In the genomic region with DNA sequence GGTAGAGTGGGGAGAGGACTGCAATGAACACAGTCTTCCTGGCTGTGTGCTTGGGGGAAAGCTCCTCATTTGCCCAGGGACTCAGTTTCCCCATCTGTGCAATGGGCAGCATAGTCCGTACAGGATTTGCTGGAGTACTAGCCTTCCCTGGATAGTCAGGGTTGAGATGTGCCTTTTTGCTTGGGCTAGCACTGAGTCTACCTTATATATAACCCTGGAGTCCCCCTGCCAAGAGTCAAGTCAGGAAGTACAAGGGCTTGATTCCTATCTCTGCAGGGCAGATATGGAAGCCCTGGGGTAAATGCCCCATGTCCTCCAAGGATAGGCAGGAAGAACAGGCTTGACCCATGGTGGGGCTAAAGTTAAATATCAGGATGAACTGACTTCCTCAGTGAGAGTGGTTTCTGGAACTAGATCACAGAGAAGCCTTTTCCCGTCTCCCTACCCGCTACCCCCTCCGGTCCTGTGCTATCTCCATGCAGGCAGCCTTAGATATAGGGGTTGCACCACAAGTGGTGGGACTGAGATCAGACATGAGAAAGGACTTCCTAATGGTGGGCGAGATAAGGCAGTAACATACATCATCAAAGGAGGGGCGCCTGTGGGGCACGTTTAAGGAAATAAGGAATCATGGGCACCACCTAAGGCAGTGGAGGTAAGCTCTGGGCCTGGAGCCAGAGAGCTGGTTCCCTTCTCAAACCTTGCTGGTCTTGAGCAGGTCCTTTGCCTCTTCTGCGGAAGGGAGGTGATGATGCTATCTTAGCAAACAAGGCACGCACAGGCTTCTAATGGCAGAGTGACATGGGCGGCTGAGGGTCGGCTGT, we compare ENCODE assay signal across 1 cellular context.
TF ChIP-seq lines count a peak whose summit lies in the region.

No MANE protein-coding gene starts in this region.

TF ChIP-seq in K562, 482 proteins besides CTCF, POLR2A, EP300 and RAD21 (continued from another document and continues in another):
- TF ChIP-seq, protein P1, sequence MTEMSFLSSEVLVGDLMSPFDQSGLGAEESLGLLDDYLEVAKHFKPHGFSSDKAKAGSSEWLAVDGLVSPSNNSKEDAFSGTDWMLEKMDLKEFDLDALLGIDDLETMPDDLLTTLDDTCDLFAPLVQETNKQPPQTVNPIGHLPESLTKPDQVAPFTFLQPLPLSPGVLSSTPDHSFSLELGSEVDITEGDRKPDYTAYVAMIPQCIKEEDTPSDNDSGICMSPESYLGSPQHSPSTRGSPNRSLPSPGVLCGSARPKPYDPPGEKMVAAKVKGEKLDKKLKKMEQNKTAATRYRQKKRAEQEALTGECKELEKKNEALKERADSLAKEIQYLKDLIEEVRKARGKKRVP (CRISPR knock-in tag; IDR thresholded peaks at IDR 0.05) = peak; percentile 32; the same call in 1 of the 2 replicates
- peak; percentile 97 for TF ChIP-seq DPF2 (IDR thresholded peaks at IDR 0.05)
- TF ChIP-seq KDM4B (IDR thresholded peaks at IDR 0.05; ENCODE audit: borderline replicate concordance in 2 of 2, low read depth in 1 of 2) = peak in 1 of 2 experiments; percentile 48; a peak in 1 of 4 replicates
- 0 out of 2 replicates have a peak, but pooled peaks have one; percentile 9 for TF ChIP-seq MIER1 (IDR thresholded peaks at IDR 0.05; ENCODE audit: low read depth)
- TF ChIP-seq ZNF165 (CRISPR knock-in tag; IDR thresholded peaks at IDR 0.05; ENCODE audit: borderline replicate concordance) = peak; percentile 56; the same call in 1 of the 2 replicates
- no peak for TF ChIP-seq POLR2AphosphoS2 (IDR thresholded peaks at IDR 0.05; ENCODE audit: low read length)
- TF ChIP-seq MTA3 (IDR thresholded peaks at IDR 0.05; ENCODE audit: borderline replicate concordance) = peak; percentile 73
- TF ChIP-seq L3MBTL2 (IDR thresholded peaks at IDR 0.05) = peak; percentile 52; the same call in 1 of the 2 replicates
- peak; percentile 61; the same call in 1 of the 2 replicates for TF ChIP-seq EP400 (IDR thresholded peaks at IDR 0.05)
- peak; percentile 68 for TF ChIP-seq NEUROD1 (IDR thresholded peaks at IDR 0.05; ENCODE audit: borderline replicate concordance, low read depth, low read length, partially characterized antibody)
- peak; percentile 84 for TF ChIP-seq HDAC2 (IDR thresholded peaks at IDR 0.05)
- TF ChIP-seq ESRRA (IDR thresholded peaks at IDR 0.05; ENCODE audit: borderline replicate concordance, low read depth) = 0 out of 2 replicates have a peak, but pooled peaks have one; percentile 5
- peak; percentile 82 for TF ChIP-seq SPI1 (IDR thresholded peaks at IDR 0.05; ENCODE audit: borderline replicate concordance, low read depth, low read length)
- peak; percentile 66; the same call in 1 of the 2 replicates for TF ChIP-seq HNRNPL (IDR thresholded peaks at IDR 0.05; ENCODE audit: low read depth, low read length)
- TF ChIP-seq POLR2AphosphoS5 (IDR thresholded peaks at IDR 0.05; ENCODE audit: control insufficient read depth, insufficient read depth, low read depth, low read length) = peak; percentile 96
- TF ChIP-seq RCOR1 (IDR thresholded peaks at IDR 0.05; ENCODE audit: borderline replicate concordance in 1 of 2, low read depth in 2 of 2, low read length in 2 of 2) = peak; percentile 62 to 92; a peak in 3 of 4 replicates
- no peak for TF ChIP-seq ZNF143 (CRISPR knock-in tag; IDR thresholded peaks at IDR 0.05)
- TF ChIP-seq, protein P2, sequence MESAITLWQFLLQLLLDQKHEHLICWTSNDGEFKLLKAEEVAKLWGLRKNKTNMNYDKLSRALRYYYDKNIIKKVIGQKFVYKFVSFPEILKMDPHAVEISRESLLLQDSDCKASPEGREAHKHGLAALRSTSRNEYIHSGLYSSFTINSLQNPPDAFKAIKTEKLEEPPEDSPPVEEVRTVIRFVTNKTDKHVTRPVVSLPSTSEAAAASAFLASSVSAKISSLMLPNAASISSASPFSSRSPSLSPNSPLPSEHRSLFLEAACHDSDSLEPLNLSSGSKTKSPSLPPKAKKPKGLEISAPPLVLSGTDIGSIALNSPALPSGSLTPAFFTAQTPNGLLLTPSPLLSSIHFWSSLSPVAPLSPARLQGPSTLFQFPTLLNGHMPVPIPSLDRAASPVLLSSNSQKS (CRISPR knock-in tag; IDR thresholded peaks at IDR 0.05) = no peak
- no peak for TF ChIP-seq HCFC1 (IDR thresholded peaks at IDR 0.05; ENCODE audit: low read depth, low read length)
- TF ChIP-seq, protein P3, sequence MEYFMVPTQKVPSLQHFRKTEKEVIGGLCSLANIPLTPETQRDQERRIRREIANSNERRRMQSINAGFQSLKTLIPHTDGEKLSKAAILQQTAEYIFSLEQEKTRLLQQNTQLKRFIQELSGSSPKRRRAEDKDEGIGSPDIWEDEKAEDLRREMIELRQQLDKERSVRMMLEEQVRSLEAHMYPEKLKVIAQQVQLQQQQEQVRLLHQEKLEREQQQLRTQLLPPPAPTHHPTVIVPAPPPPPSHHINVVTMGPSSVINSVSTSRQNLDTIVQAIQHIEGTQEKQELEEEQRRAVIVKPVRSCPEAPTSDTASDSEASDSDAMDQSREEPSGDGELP (CRISPR knock-in tag; IDR thresholded peaks at IDR 0.05; ENCODE audit: borderline replicate concordance) = peak; percentile 43; the same call in 1 of the 2 replicates
- TF ChIP-seq ZNF444 (CRISPR knock-in tag; IDR thresholded peaks at IDR 0.05) = peak; percentile 49; the same call in 1 of the 2 replicates
- TF ChIP-seq, protein P4, sequence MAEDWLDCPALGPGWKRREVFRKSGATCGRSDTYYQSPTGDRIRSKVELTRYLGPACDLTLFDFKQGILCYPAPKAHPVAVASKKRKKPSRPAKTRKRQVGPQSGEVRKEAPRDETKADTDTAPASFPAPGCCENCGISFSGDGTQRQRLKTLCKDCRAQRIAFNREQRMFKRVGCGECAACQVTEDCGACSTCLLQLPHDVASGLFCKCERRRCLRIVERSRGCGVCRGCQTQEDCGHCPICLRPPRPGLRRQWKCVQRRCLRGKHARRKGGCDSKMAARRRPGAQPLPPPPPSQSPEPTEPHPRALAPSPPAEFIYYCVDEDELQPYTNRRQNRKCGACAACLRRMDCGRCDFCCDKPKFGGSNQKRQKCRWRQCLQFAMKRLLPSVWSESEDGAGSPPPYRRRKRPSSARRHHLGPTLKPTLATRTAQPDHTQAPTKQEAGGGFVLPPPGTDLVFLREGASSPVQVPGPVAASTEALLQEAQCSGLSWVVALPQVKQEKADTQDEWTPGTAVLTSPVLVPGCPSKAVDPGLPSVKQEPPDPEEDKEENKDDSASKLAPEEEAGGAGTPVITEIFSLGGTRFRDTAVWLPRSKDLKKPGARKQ (CRISPR knock-in tag; IDR thresholded peaks at IDR 0.05) = 0 out of 2 replicates have a peak, but pooled peaks have one; percentile 72
- TF ChIP-seq, protein P5, sequence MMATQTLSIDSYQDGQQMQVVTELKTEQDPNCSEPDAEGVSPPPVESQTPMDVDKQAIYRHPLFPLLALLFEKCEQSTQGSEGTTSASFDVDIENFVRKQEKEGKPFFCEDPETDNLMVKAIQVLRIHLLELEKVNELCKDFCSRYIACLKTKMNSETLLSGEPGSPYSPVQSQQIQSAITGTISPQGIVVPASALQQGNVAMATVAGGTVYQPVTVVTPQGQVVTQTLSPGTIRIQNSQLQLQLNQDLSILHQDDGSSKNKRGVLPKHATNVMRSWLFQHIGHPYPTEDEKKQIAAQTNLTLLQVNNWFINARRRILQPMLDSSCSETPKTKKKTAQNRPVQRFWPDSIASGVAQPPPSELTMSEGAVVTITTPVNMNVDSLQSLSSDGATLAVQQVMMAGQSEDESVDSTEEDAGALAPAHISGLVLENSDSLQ (IDR thresholded peaks at IDR 0.05) = 0 out of 2 replicates have a peak, but pooled peaks have one; percentile 42
- TF ChIP-seq, protein P6, sequence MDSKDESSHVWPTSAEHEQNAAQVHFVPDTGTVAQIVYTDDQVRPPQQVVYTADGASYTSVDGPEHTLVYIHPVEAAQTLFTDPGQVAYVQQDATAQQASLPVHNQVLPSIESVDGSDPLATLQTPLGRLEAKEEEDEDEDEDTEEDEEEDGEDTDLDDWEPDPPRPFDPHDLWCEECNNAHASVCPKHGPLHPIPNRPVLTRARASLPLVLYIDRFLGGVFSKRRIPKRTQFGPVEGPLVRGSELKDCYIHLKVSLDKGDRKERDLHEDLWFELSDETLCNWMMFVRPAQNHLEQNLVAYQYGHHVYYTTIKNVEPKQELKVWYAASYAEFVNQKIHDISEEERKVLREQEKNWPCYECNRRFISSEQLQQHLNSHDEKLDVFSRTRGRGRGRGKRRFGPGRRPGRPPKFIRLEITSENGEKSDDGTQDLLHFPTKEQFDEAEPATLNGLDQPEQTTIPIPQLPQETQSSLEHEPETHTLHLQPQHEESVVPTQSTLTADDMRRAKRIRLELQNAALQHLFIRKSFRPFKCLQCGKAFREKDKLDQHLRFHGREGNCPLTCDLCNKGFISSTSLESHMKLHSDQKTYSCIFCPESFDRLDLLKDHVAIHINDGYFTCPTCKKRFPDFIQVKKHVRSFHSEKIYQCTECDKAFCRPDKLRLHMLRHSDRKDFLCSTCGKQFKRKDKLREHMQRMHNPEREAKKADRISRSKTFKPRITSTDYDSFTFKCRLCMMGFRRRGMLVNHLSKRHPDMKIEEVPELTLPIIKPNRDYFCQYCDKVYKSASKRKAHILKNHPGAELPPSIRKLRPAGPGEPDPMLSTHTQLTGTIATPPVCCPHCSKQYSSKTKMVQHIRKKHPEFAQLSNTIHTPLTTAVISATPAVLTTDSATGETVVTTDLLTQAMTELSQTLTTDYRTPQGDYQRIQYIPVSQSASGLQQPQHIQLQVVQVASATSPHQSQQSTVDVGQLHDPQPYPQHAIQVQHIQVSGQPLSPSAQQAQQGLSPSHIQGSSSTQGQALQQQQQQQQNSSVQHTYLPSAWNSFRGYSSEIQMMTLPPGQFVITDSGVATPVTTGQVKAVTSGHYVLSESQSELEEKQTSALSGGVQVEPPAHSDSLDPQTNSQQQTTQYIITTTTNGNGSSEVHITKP (IDR thresholded peaks at IDR 0.05; ENCODE audit: partially characterized antibody) = peak; percentile 51
- no peak for TF ChIP-seq ZNF561 (CRISPR knock-in tag; conservative IDR thresholded peaks at IDR 0.05)
- TF ChIP-seq, protein P7, sequence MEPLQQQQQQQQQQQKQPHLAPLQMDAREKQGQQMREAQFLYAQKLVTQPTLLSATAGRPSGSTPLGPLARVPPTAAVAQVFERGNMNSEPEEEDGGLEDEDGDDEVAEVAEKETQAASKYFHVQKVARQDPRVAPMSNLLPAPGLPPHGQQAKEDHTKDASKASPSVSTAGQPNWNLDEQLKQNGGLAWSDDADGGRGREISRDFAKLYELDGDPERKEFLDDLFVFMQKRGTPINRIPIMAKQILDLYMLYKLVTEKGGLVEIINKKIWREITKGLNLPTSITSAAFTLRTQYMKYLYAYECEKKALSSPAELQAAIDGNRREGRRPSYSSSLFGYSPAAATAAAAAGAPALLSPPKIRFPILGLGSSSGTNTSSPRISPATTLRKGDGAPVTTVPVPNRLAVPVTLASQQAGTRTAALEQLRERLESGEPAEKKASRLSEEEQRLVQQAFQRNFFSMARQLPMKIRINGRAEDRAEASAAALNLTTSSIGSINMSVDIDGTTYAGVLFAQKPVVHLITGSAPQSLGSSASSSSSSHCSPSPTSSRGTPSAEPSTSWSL (CRISPR knock-in tag; IDR thresholded peaks at IDR 0.05; ENCODE audit: borderline replicate concordance) = 0 out of 2 replicates have a peak, but pooled peaks have one; percentile 65
- peak; percentile 94 for TF ChIP-seq TEAD4 (IDR thresholded peaks at IDR 0.05; ENCODE audit: low read length)
- no peak for TF ChIP-seq TEAD4 (CRISPR knock-in tag; IDR thresholded peaks at IDR 0.05; ENCODE audit: borderline replicate concordance)
- TF ChIP-seq TAF1 (IDR thresholded peaks at IDR 0.05; ENCODE audit: control insufficient read depth, extremely low read depth, insufficient read depth, low read length, severe bottlenecking) = peak; percentile 54
- TF ChIP-seq ZNF583 (CRISPR knock-in tag; IDR thresholded peaks at IDR 0.05) = 0 out of 2 replicates have a peak, but pooled peaks have one; percentile 23
- peak; percentile 48 for TF ChIP-seq KDM5B (IDR thresholded peaks at IDR 0.05; ENCODE audit: insufficient replicate concordance, low read depth, low read length)
- TF ChIP-seq RBBP5 (IDR thresholded peaks at IDR 0.05; ENCODE audit: borderline replicate concordance, insufficient read depth, low read length, poor library complexity, severe bottlenecking) = no peak
- no peak for TF ChIP-seq HEY1 (CRISPR knock-in tag; IDR thresholded peaks at IDR 0.05; ENCODE audit: borderline replicate concordance)
- TF ChIP-seq ZNF354B (CRISPR knock-in tag; IDR thresholded peaks at IDR 0.05) = 0 out of 2 replicates have a peak, but pooled peaks have one; percentile 31
- 0 out of 2 replicates have a peak, but pooled peaks have one; percentile 27 for TF ChIP-seq RBFOX2 (IDR thresholded peaks at IDR 0.05; ENCODE audit: low read depth, low read length)
- TF ChIP-seq NRF1 (conservative IDR thresholded peaks at IDR 0.05 in 1 of 2, IDR thresholded peaks at IDR 0.05 in 1 of 2) = no peak
- TF ChIP-seq JUND (IDR thresholded peaks at IDR 0.05; ENCODE audit: borderline replicate concordance, low read depth, low read length) = peak; percentile 76
- TF ChIP-seq JUND (tag; IDR thresholded peaks at IDR 0.05; ENCODE audit: borderline replicate concordance, low read depth, low read length) = peak; percentile 60; the same call in 2 of the 3 replicates
- peak; percentile 80 to 89 for TF ChIP-seq KDM1A (IDR thresholded peaks at IDR 0.05)
- TF ChIP-seq CXXC5 (CRISPR knock-in tag; IDR thresholded peaks at IDR 0.05) = peak; percentile 65; the same call in 1 of the 2 replicates
- TF ChIP-seq KLF1 (tag; IDR thresholded peaks at IDR 0.05) = no peak
- peak; percentile 48 for TF ChIP-seq HMGN3 (IDR thresholded peaks at IDR 0.05; ENCODE audit: borderline replicate concordance, extremely low read depth, insufficient read length, low read depth, low read length)
- peak; percentile 68 for TF ChIP-seq CBX5 (IDR thresholded peaks at IDR 0.05; ENCODE audit: borderline replicate concordance, low read depth)
- peak; percentile 93 for TF ChIP-seq RNF2 (IDR thresholded peaks at IDR 0.05)
- TF ChIP-seq FOXK2 (conservative IDR thresholded peaks at IDR 0.05 in 1 of 2, IDR thresholded peaks at IDR 0.05 in 1 of 2; ENCODE audit: low read depth in 2 of 2) = 0 out of 4 replicates have a peak, but pooled peaks of 1 of the 2 experiments have one; percentile 19
- TF ChIP-seq, protein P8, sequence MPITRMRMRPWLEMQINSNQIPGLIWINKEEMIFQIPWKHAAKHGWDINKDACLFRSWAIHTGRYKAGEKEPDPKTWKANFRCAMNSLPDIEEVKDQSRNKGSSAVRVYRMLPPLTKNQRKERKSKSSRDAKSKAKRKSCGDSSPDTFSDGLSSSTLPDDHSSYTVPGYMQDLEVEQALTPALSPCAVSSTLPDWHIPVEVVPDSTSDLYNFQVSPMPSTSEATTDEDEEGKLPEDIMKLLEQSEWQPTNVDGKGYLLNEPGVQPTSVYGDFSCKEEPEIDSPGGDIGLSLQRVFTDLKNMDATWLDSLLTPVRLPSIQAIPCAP (CRISPR knock-in tag; IDR thresholded peaks at IDR 0.05; ENCODE audit: borderline replicate concordance) = no peak
- 0 out of 2 replicates have a peak, but pooled peaks have one; percentile 29 for TF ChIP-seq ZNF76 (CRISPR knock-in tag; IDR thresholded peaks at IDR 0.05; ENCODE audit: borderline replicate concordance)
- no peak for TF ChIP-seq NR1H2 (CRISPR knock-in tag; IDR thresholded peaks at IDR 0.05)
- 0 out of 2 replicates have a peak, but pooled peaks have one; percentile 10 for TF ChIP-seq TRIM28 (IDR thresholded peaks at IDR 0.05)
